ENCODE assay signal across 28 cellular contexts in genomic region chr2:88469202-88470114, GRCh38. TPM values are rescaled to one million over a fixed set of nuclear protein-coding genes. Genes with fewer than 3 reads are reported as not detected.
A peak's percentile ranks its signal among the peaks of the same experiment; 100 is the strongest.
DNase-seq lines count a peak whose midpoint lies in the region; ATAC-seq, FAIRE-seq and TF ChIP-seq lines count a peak whose summit lies in the region.
"Had no signal": no experiment of that assay in that cellular context is flagged by ENCODE, and none has a peak within 500 bp of the region (broad histone marks: within the 10 kb centered on the region; RNA-seq: fewer than 3 reads in every experiment).

No MANE protein-coding gene starts in this region.

- TF ChIP-seq RAD21 in K562 (CRISPR knock-in tag; conservative IDR thresholded peaks at IDR 0.05 in 1 of 2, IDR thresholded peaks at IDR 0.05 in 1 of 2): no peak

- POLR2A ChIA-PET in activated CD8-positive, alpha-beta T cell treated with anti-CD3 and anti-CD28 coated beads, Interleukin-2, amount 10 ng/mL, durations not matched to agents 7 days and 5 days (lab: Charles Lee): no interaction called here
- POLR2A ChIA-PET in activated CD8-positive, alpha-beta T cell treated with anti-CD3 and anti-CD28 coated beads for 36 hours (lab: Charles Lee): no interaction called here
- POLR2A ChIA-PET in K562 (lab: Yijun Ruan, JAX): no interaction called here

- H3K9me3 Mint-ChIP-seq in activated CD8-positive, alpha-beta T cell treated with anti-CD3 and anti-CD28 coated beads, Interleukin-2, amount 10 ng/mL, durations not matched to agents 7 days and 5 days (ENCODE audit: insufficient read depth): no peaks in the 10 kb centered on the region
- no peaks in the 10 kb centered on the region for H3K9me3 Mint-ChIP-seq in activated CD8-positive, alpha-beta T cell treated with anti-CD3 and anti-CD28 coated beads for 36 hours
- peaks cover 6% of the 10 kb centered on the region for H3K9me3 Mint-ChIP-seq in stimulated activated effector memory CD8-positive, alpha-beta T cell treated with anti-CD3 and anti-CD28 coated beads, Interleukin-12 subunit alpha, Interleukin-12 subunit beta, amount 100 ng/mL, for 72 hours
- no peaks in the 10 kb centered on the region for H3K9me3 Mint-ChIP-seq in progenitor cell of endocrine pancreas (ENCODE audit: low read depth)

- H3K4me2 ChIP-seq in K562 (ENCODE audit: insufficient read depth, low read length): no peak overlapping the region
- H3K4me2 ChIP-seq: KMS-11 had no signal

- H3K4me1 Mint-ChIP-seq in activated CD8-positive, alpha-beta T cell treated with anti-CD3 and anti-CD28 coated beads, Interleukin-2, amount 10 ng/mL, durations not matched to agents 7 days and 5 days (ENCODE audit: low read depth): no peaks in the 10 kb centered on the region
- no peaks in the 10 kb centered on the region for H3K4me1 Mint-ChIP-seq in activated CD8-positive, alpha-beta T cell treated with anti-CD3 and anti-CD28 coated beads for 36 hours (ENCODE audit: low read depth)
- no peaks in the 10 kb centered on the region for H3K4me1 Mint-ChIP-seq in stimulated activated effector memory CD8-positive, alpha-beta T cell treated with anti-CD3 and anti-CD28 coated beads, Interleukin-12 subunit alpha, Interleukin-12 subunit beta, amount 100 ng/mL, for 72 hours
- peaks cover 2% of the 10 kb centered on the region for H3K4me1 Mint-ChIP-seq in progenitor cell of endocrine pancreas (ENCODE audit: low read depth)
- H3K4me1 Mint-ChIP-seq: CD14-positive monocyte; CD8-positive, alpha-beta memory T cell had no signal

- H3K36me3 ChIP-seq in K562 (ENCODE audit: control insufficient read depth, insufficient read depth, low read length): no peaks in the 10 kb centered on the region
- H3K36me3 ChIP-seq: BE2C, Peyer's patch had no signal

- peaks cover 6% of the 10 kb centered on the region for H3K27me3 Mint-ChIP-seq in activated CD8-positive, alpha-beta T cell treated with anti-CD3 and anti-CD28 coated beads, Interleukin-2, amount 10 ng/mL, durations not matched to agents 7 days and 5 days (ENCODE audit: low read depth)
- peaks cover 5% of the 10 kb centered on the region for H3K27me3 Mint-ChIP-seq in activated CD8-positive, alpha-beta T cell treated with anti-CD3 and anti-CD28 coated beads for 36 hours
- peaks cover 15% of the 10 kb centered on the region for H3K27me3 Mint-ChIP-seq in progenitor cell of endocrine pancreas

- no peak overlapping the region for H3K4me3 Mint-ChIP-seq in activated CD8-positive, alpha-beta T cell treated with anti-CD3 and anti-CD28 coated beads, Interleukin-2, amount 10 ng/mL, durations not matched to agents 7 days and 5 days
- no peak overlapping the region for H3K4me3 Mint-ChIP-seq in activated CD8-positive, alpha-beta T cell treated with anti-CD3 and anti-CD28 coated beads for 36 hours
- H3K4me3 Mint-ChIP-seq in stimulated activated effector memory CD8-positive, alpha-beta T cell treated with anti-CD3 and anti-CD28 coated beads, Interleukin-12 subunit alpha, Interleukin-12 subunit beta, amount 100 ng/mL, for 72 hours: no peak overlapping the region
- no peak overlapping the region for H3K4me3 Mint-ChIP-seq in progenitor cell of endocrine pancreas (ENCODE audit: low read depth)
- H3K4me3 Mint-ChIP-seq: CD14-positive monocyte; CD8-positive, alpha-beta memory T cell had no signal

- intact Hi-C loops in activated CD8-positive, alpha-beta T cell treated with anti-CD3 and anti-CD28 coated beads for 36 hours (cut with micrococcal nuclease): no loop called here
- intact Hi-C loops in K562 (cut with micrococcal nuclease): no loop called here

- H3K9me1 ChIP-seq in K562 (ENCODE audit: control insufficient read depth, insufficient read depth, low read length): no peaks in the 10 kb centered on the region

- WGBS in K562 (ENCODE audit: insufficient coverage, low coverage, missing lambda C conversion rate): 0% methylated on average over 4 of the region's 4 CpGs

- no peak overlapping the region for H3K9ac ChIP-seq in K562 (ENCODE audit: insufficient read depth in 1 of 2, low read depth in 2 of 2, low read length in 2 of 2)
- H3K9ac ChIP-seq: KMS-11 had no signal

- ATAC-seq in activated CD8-positive, alpha-beta T cell treated with anti-CD3 and anti-CD28 coated beads, Interleukin-2, amount 10 ng/mL, durations not matched to agents 7 days and 5 days: peak; percentile 30
- ATAC-seq in activated CD8-positive, alpha-beta T cell treated with anti-CD3 and anti-CD28 coated beads for 36 hours: no peak
- ATAC-seq in K562: no peak
- ATAC-seq in stimulated activated effector memory CD8-positive, alpha-beta T cell treated with anti-CD3 and anti-CD28 coated beads, Interleukin-12 subunit alpha, Interleukin-12 subunit beta, amount 100 ng/mL, for 72 hours: peak; percentile 58
- ATAC-seq in HG03571 (IDR thresholded peaks at IDR 0.05; ENCODE audit: unreplicated experiment): no peak

- CTCF ChIA-PET in activated CD8-positive, alpha-beta T cell treated with anti-CD3 and anti-CD28 coated beads, Interleukin-2, amount 10 ng/mL, durations not matched to agents 7 days and 5 days (lab: Charles Lee): no interaction called here
- CTCF ChIA-PET in activated CD8-positive, alpha-beta T cell treated with anti-CD3 and anti-CD28 coated beads for 36 hours (lab: Charles Lee): no interaction called here
- CTCF ChIA-PET in K562 (lab: Yijun Ruan, JAX; ENCODE audit: low intra/inter-chr PET ratio): no interaction called here

- FAIRE-seq in K562 (lab: Jason Lieb, UNC): no peak
- FAIRE-seq: GM12891 had no signal

- TF ChIP-seq POLR2A in K562 (conservative IDR thresholded peaks at IDR 0.05): no peak

- no peak overlapping the region for H3K27ac Mint-ChIP-seq in activated CD8-positive, alpha-beta T cell treated with anti-CD3 and anti-CD28 coated beads, Interleukin-2, amount 10 ng/mL, durations not matched to agents 7 days and 5 days
- H3K27ac Mint-ChIP-seq in activated CD8-positive, alpha-beta T cell treated with anti-CD3 and anti-CD28 coated beads for 36 hours: no peak overlapping the region
- H3K27ac Mint-ChIP-seq in stimulated activated effector memory CD8-positive, alpha-beta T cell treated with anti-CD3 and anti-CD28 coated beads, Interleukin-12 subunit alpha, Interleukin-12 subunit beta, amount 100 ng/mL, for 72 hours: no peak overlapping the region
- H3K27ac Mint-ChIP-seq in progenitor cell of endocrine pancreas: no peak overlapping the region
- H3K27ac Mint-ChIP-seq: CD14-positive monocyte; CD8-positive, alpha-beta memory T cell had no signal

- peaks cover 3 to 18% of the 10 kb centered on the region in 2 experiments; a peak in 3 of 5 replicates for H3K27me3 ChIP-seq in K562 (ENCODE audit: control insufficient read depth in 2 of 2, insufficient read depth in 2 of 2, low read length in 2 of 2)
- H3K27me3 ChIP-seq: BE2C, Peyer's patch had no signal

- no peak for TF ChIP-seq CTCF in activated CD8-positive, alpha-beta T cell treated with anti-CD3 and anti-CD28 coated beads for 36 hours (IDR thresholded peaks at IDR 0.05)
- TF ChIP-seq CTCF in K562 (IDR thresholded peaks at IDR 0.05 in 2 of 3, conservative IDR thresholded peaks at IDR 0.05 in 1 of 3; ENCODE audit: insufficient read depth in 2 of 3, low read depth in 1 of 3, low read length in 3 of 3) (no peak), progenitor cell of endocrine pancreas (IDR thresholded peaks at IDR 0.05; ENCODE audit: unreplicated experiment) (no peak)

- no peaks in the 10 kb centered on the region for H3K9me3 ChIP-seq in K562 (replicated peaks; ENCODE audit: control insufficient read depth, insufficient read depth, low read depth, low read length)
- H3K9me3 ChIP-seq: BE2C, Peyer's patch had no signal

- no peak for TF ChIP-seq EP300 in K562 (IDR thresholded peaks at IDR 0.05; ENCODE audit: low read length)

- H3K4me1 ChIP-seq in K562 (replicated peaks in 1 of 2; ENCODE audit: control insufficient read depth in 2 of 2, insufficient read depth in 2 of 2, low read length in 2 of 2): no peaks in the 10 kb centered on the region
- H3K4me1 ChIP-seq: BE2C, Peyer's patch had no signal

- H3K4me3 ChIP-seq in K562: no peak overlapping the region
- H3K4me3 ChIP-seq: Peyer's patch, SK-N-MC had no signal

- H3K79me2 ChIP-seq in K562 (ENCODE audit: control insufficient read depth, insufficient read depth, low read length): no peaks in the 10 kb centered on the region

- H3K27ac ChIP-seq in K562 (ENCODE audit: extremely low read depth, low read depth, low read length): no peak overlapping the region
- H3K27ac ChIP-seq: 22Rv1, KMS-11, Peyer's patch, SK-N-MC had no signal

- BruUV-seq in K562 (replicated peaks; lab: Mats Ljungman, UMichigan): no TSS peak

- in situ Hi-C loops in K562 (cut with MboI): loop anchor here (25.0 kb wide), 1 partner anchor 282 kb away; no protein-coding TSS in a partner anchor

- H3K36me3 Mint-ChIP-seq in activated CD8-positive, alpha-beta T cell treated with anti-CD3 and anti-CD28 coated beads, Interleukin-2, amount 10 ng/mL, durations not matched to agents 7 days and 5 days (ENCODE audit: low read depth): no peaks in the 10 kb centered on the region
- H3K36me3 Mint-ChIP-seq in activated CD8-positive, alpha-beta T cell treated with anti-CD3 and anti-CD28 coated beads for 36 hours (ENCODE audit: low read depth): no peaks in the 10 kb centered on the region
- no peaks in the 10 kb centered on the region for H3K36me3 Mint-ChIP-seq in stimulated activated effector memory CD8-positive, alpha-beta T cell treated with anti-CD3 and anti-CD28 coated beads, Interleukin-12 subunit alpha, Interleukin-12 subunit beta, amount 100 ng/mL, for 72 hours
- H3K36me3 Mint-ChIP-seq in progenitor cell of endocrine pancreas (ENCODE audit: insufficient read depth): no peaks in the 10 kb centered on the region
- H3K36me3 Mint-ChIP-seq: CD14-positive monocyte; CD8-positive, alpha-beta memory T cell had no signal

- H2AFZ ChIP-seq in K562 (ENCODE audit: low read depth, low read length): no peak overlapping the region

- H4K20me1 ChIP-seq in K562 (replicated peaks; ENCODE audit: control insufficient read depth, insufficient read depth, low read length): no peaks in the 10 kb centered on the region

- no peak for DNase-seq in activated CD8-positive, alpha-beta T cell treated with anti-CD3 and anti-CD28 coated beads, Interleukin-2, amount 10 ng/mL, durations not matched to agents 7 days and 5 days
- DNase-seq in activated CD8-positive, alpha-beta T cell treated with anti-CD3 and anti-CD28 coated beads for 36 hours: no peak
- no peak for DNase-seq in K562 (ENCODE audit: extremely low read depth in 1 of 4, low spot score in 3 of 4)
- no peak for DNase-seq in stimulated activated effector memory CD8-positive, alpha-beta T cell treated with anti-CD3 and anti-CD28 coated beads, Interleukin-12 subunit alpha, Interleukin-12 subunit beta, amount 100 ng/mL, for 72 hours (ENCODE audit: low spot score in 2 of 2)
- no peak for DNase-seq in progenitor cell of endocrine pancreas (ENCODE audit: low spot score, unreplicated experiment)
- DNase-seq in stimulated activated CD4-positive, alpha-beta T cell treated with anti-CD3 and anti-CD28 coated beads, Interleukin-4, amount 100 ng/mL, for 24 hours: no peak
- DNase-seq: ACHN; BE2C; Calu3; CD8-positive, alpha-beta memory T cell; DMS79 treated with DMSO at 0.1 percent for 48 hours; GF-D8; GOT3; HCEC 1CT; IMR-90; MM.1S; NCI-H2029; NCI-H446 treated with DMSO at 0.1 percent for 48 hours; NCI-H526; Peyer's patch; SIG-M5 had no signal

RNA-seq across cellular contexts. Expression of gene FOXI3, which starts 17.0 kb away (rescaled TPM):
- not detected for total RNA-seq in activated CD8-positive, alpha-beta T cell treated with anti-CD3 and anti-CD28 coated beads, Interleukin-2, amount 10 ng/mL, durations not matched to agents 7 days and 5 days
- total RNA-seq in activated CD8-positive, alpha-beta T cell treated with anti-CD3 and anti-CD28 coated beads for 36 hours: not detected
- not detected in 2 replicates for total RNA-seq in K562 (2011; cell fraction: chromatin; rRNA removed; ENCODE audit: low replicate concordance)
- not detected in 2 replicates for total RNA-seq in K562 (2011; cell fraction: nucleolus; rRNA removed)
- total RNA-seq in K562 (2011; cell fraction: nucleoplasm; rRNA removed): not detected in 2 replicates
- not detected in 2 replicates for total RNA-seq in K562 (2014; rRNA removed)
- total RNA-seq in K562 (2014; rRNA removed; fragmentation: Illumina TruSeq; extraction: Trizol): not detected in 2 replicates
- not detected in 2 replicates for total RNA-seq in K562 (2015; rRNA removed; fragmentation: Illumina TruSeq; extraction: Trizol)
- total RNA-seq in K562 (2021): not detected in 2 replicates
- polyA plus RNA-seq in K562 (2011; rRNA removed): not detected in 2 replicates
- not detected in 2 replicates for polyA plus RNA-seq in K562 (2011; cell fraction: cytosol; rRNA removed)
- polyA plus RNA-seq in K562 (2011; cell fraction: nucleus; rRNA removed): not detected in 2 replicates
- not detected in 2 replicates for polyA plus RNA-seq in K562 (2012)
- not detected in 2 replicates for polyA plus RNA-seq in K562 (2014; fragmentation: Illumina TruSeq; extraction: Trizol)
- not detected for polyA plus RNA-seq in K562 (2014; fragmentation: Nextera tagmentation; extraction: Ambion mirVana)
- not detected in 2 replicates for polyA plus RNA-seq in K562 (2014; rRNA removed)
- not detected in 2 replicates for polyA minus RNA-seq in K562 (2011; rRNA and poly(A)+ RNA removed)
- polyA minus RNA-seq in K562 (2011; cell fraction: cytosol; rRNA and poly(A)+ RNA removed): not detected in 2 replicates
- not detected in 2 replicates for polyA minus RNA-seq in K562 (2011; cell fraction: nucleus; rRNA and poly(A)+ RNA removed)
- 0.57 and 0.98 TPM in 2 replicates for total RNA-seq in progenitor cell of endocrine pancreas
- total RNA-seq: Calu3; CD8-positive, alpha-beta memory T cell; IMR-90; OCI-LY7; Peyer's patch had no signal
- polyA plus RNA-seq: CD14-positive monocyte; CD8-positive, alpha-beta memory T cell; IMR-90 had no signal

Comparison
In these comparisons a context has a peak if more than half of its experiments do, and no peak if none do; other contexts are left out.
1. ATAC-seq: peak in activated CD8-positive, alpha-beta T cell treated with anti-CD3 and anti-CD28 coated beads, Interleukin-2, amount 10 ng/mL, durations not matched to agents 7 days and 5 days (single experiment) and stimulated activated effector memory CD8-positive, alpha-beta T cell treated with anti-CD3 and anti-CD28 coated beads, Interleukin-12 subunit alpha, Interleukin-12 subunit beta, amount 100 ng/mL, for 72 hours (single experiment); none in activated CD8-positive, alpha-beta T cell treated with anti-CD3 and anti-CD28 coated beads for 36 hours (single experiment), K562 (single experiment) and HG03571 (single experiment).